Comparison of ENCODE assay signal across 9 cellular contexts in the genomic region with DNA sequence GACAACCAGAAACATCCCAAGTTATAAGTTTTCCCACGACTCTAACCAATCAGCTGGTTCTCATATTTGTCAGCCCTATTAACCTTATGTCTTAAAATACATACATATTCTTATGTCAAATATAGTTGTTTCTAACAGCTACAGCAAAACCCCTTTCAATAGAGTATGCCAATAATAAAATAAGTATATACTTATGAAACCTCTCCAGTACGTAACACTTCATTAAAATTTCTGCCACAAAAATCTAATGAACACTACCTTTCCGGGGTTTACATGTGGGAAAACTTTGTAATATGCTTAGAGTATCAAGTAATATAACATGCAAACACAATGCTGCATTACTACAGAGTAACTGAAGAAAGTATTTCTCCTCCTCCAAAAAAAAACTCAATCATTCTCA. TPM values are rescaled to one million over a fixed set of nuclear protein-coding genes. Genes with fewer than 3 reads are reported as not detected.
DNase-seq lines count a peak whose midpoint lies in the region; ATAC-seq, FAIRE-seq and TF ChIP-seq lines count a peak whose summit lies in the region.
"Had no signal": no experiment of that assay in that cellular context is flagged by ENCODE, and none has a peak within 500 bp of the region (broad histone marks: within the 10 kb centered on the region; RNA-seq: fewer than 3 reads in every experiment).

No MANE protein-coding gene starts in this region.

- H3K4me1 Mint-ChIP-seq in endothelial cell (ENCODE audit: unreplicated experiment), result peaks cover 35% of the 10 kb centered on the region

- peak overlapping the region; percentile 95 for H3K4me3 Mint-ChIP-seq in endothelial cell (ENCODE audit: unreplicated experiment)

- H3K36me3 ChIP-seq in BLaER1 treated with 17β-estradiol and CSF1 and Interleukin-3, amounts not matched to agents 10 nM and 100 nM, result peaks cover 0 to 11% (median 5%) of the 10 kb centered on the region in 11 experiments; a peak in 7 of 22 replicates
- peaks cover 0 to 5% of the 10 kb centered on the region in 2 donors for H3K36me3 ChIP-seq in neuronal stem cell (replicated peaks in 1 of 2; ENCODE audit: control insufficient read depth in 2 of 2, insufficient read depth in 2 of 2, low read length in 2 of 2)

- peak overlapping the region in 2 of 11 experiments; percentile 95; a peak in 1 of 22 replicates for H3K27ac ChIP-seq in BLaER1 treated with 17β-estradiol and CSF1 and Interleukin-3, amounts not matched to agents 10 nM and 100 nM
- H3K27ac ChIP-seq in neuronal stem cell (replicated peaks; ENCODE audit: low read length), result no peak overlapping the region

- no peaks in the 10 kb centered on the region for H3K27me3 ChIP-seq in BLaER1 treated with 17β-estradiol and CSF1 and Interleukin-3, amounts not matched to agents 10 nM and 100 nM
- no peaks in the 10 kb centered on the region for H3K27me3 ChIP-seq in neuronal stem cell (ENCODE audit: control insufficient read depth in 3 of 3, insufficient read depth in 3 of 3, low read depth in 1 of 3, low read length in 3 of 3)

- no peak overlapping the region for H3K14ac ChIP-seq in neuronal stem cell (ENCODE audit: low read length)

- H2BK120ac ChIP-seq in neuronal stem cell (ENCODE audit: low read depth, low read length), result no peak overlapping the region

- no CpG with 5 or more reads among the region's 3 CpGs for WGBS in neuronal stem cell (ENCODE audit: extremely low coverage in 2 of 2, insufficient read length in 2 of 2, insufficient replicate concordance in 1 of 2), 2 donors

- no peak overlapping the region for H3K27ac Mint-ChIP-seq in endothelial cell (ENCODE audit: unreplicated experiment)
- H3K27ac Mint-ChIP-seq: stimulated activated effector memory CD8-positive, alpha-beta T cell treated with anti-CD3 and anti-CD28 coated beads, Interleukin-12 subunit alpha, Interleukin-12 subunit beta, amount 100 ng/mL, for 72 hours had no signal

- H3K36me3 Mint-ChIP-seq in endothelial cell (ENCODE audit: low read depth, unreplicated experiment), result peaks cover 16% of the 10 kb centered on the region
- H3K36me3 Mint-ChIP-seq: stimulated activated effector memory CD8-positive, alpha-beta T cell treated with anti-CD3 and anti-CD28 coated beads, Interleukin-12 subunit alpha, Interleukin-12 subunit beta, amount 100 ng/mL, for 72 hours had no signal

- H2AK5ac ChIP-seq in neuronal stem cell (ENCODE audit: low read depth, low read length), result no peak overlapping the region

- no peaks in the 10 kb centered on the region for H3K9me3 Mint-ChIP-seq in endothelial cell (ENCODE audit: unreplicated experiment)
- H3K9me3 Mint-ChIP-seq: stimulated activated effector memory CD8-positive, alpha-beta T cell treated with anti-CD3 and anti-CD28 coated beads, Interleukin-12 subunit alpha, Interleukin-12 subunit beta, amount 100 ng/mL, for 72 hours had no signal

- peaks cover 8 to 27% (median 23%) of the 10 kb centered on the region in 10 experiments for H3K4me1 ChIP-seq in BLaER1 treated with 17β-estradiol and CSF1 and Interleukin-3, amounts not matched to agents 10 nM and 100 nM
- peaks cover 3 to 5% of the 10 kb centered on the region in 2 donors for H3K4me1 ChIP-seq in neuronal stem cell (ENCODE audit: control insufficient read depth in 2 of 2, insufficient read depth in 1 of 2, low read depth in 1 of 2, low read length in 2 of 2)

- TF ChIP-seq CTCF in NB4 (IDR thresholded peaks at IDR 0.05; ENCODE audit: low read depth, low read length), result no peak
- no peak for TF ChIP-seq CTCF in endothelial cell (IDR thresholded peaks at IDR 0.05; ENCODE audit: unreplicated experiment)

- FAIRE-seq in H54 (lab: Jason Lieb, UNC), result no peak

- H3K9me3 ChIP-seq in BLaER1 treated with 17β-estradiol and CSF1 and Interleukin-3, amounts not matched to agents 10 nM and 100 nM (replicated peaks in 1 of 11), result peaks cover 0 to 23% (median 14%) of the 10 kb centered on the region in 11 experiments; a peak in 12 of 22 replicates
- peaks cover 0 to 11% of the 10 kb centered on the region in 2 donors for H3K9me3 ChIP-seq in neuronal stem cell (replicated peaks in 1 of 2; ENCODE audit: control insufficient read depth in 2 of 2, insufficient read depth in 1 of 2, low read depth in 1 of 2, low read length in 2 of 2)

- no peak for TF ChIP-seq POLR2A in NB4 (IDR thresholded peaks at IDR 0.05; ENCODE audit: extremely low read depth, insufficient read length)
- no peak for TF ChIP-seq POLR2A in H54 (IDR thresholded peaks at IDR 0.05; ENCODE audit: low read depth, low read length)

- H3K4me2 ChIP-seq in BLaER1 treated with 17β-estradiol and CSF1 and Interleukin-3, amounts not matched to agents 10 nM and 100 nM, result peak overlapping the region; percentile 84 to 99 (median 93)
- H3K4me2 ChIP-seq in neuronal stem cell (ENCODE audit: insufficient read depth, low read length, poor library complexity, severe bottlenecking), result peak overlapping the region; percentile 26

- H3K4me3 ChIP-seq in BLaER1 treated with 17β-estradiol and CSF1 and Interleukin-3, amounts not matched to agents 10 nM and 100 nM, result peak overlapping the region; percentile 75 to 91 (median 85)
- H3K4me3 ChIP-seq in NB4 (ENCODE audit: low read depth, low read length) (peak overlapping the region; percentile 83), neuronal stem cell (ENCODE audit: low read length in 2 of 2) (peak overlapping the region in 1 of 2 donors; percentile 99)

- no peak overlapping the region for H2BK15ac ChIP-seq in neuronal stem cell (ENCODE audit: low read length)

- peak overlapping the region; percentile 94 to 99 (median 96); a peak in 18 of 22 replicates for H3K9ac ChIP-seq in BLaER1 treated with 17β-estradiol and CSF1 and Interleukin-3, amounts not matched to agents 10 nM and 100 nM
- H3K9ac ChIP-seq in neuronal stem cell (ENCODE audit: low read depth, low read length, poor library complexity), result no peak overlapping the region

- no peak overlapping the region for H2BK12ac ChIP-seq in neuronal stem cell (ENCODE audit: low read length)

- H4K20me1 ChIP-seq in BLaER1 treated with 17β-estradiol and CSF1 and Interleukin-3, amounts not matched to agents 10 nM and 100 nM, result peaks cover 0 to 53% (median 23%) of the 10 kb centered on the region in 11 experiments; a peak in 20 of 22 replicates

- no peak overlapping the region for H4K8ac ChIP-seq in neuronal stem cell (ENCODE audit: low read depth, low read length)

- H3K27me3 Mint-ChIP-seq in endothelial cell (ENCODE audit: unreplicated experiment), result no peaks in the 10 kb centered on the region

- H3K18ac ChIP-seq in neuronal stem cell (ENCODE audit: low read length), result no peak overlapping the region

- H4K91ac ChIP-seq in neuronal stem cell (ENCODE audit: low read depth, low read length, poor library complexity), result no peak overlapping the region

- H3K23ac ChIP-seq in neuronal stem cell (ENCODE audit: low read depth, low read length, poor library complexity), result no peak overlapping the region

- no peak overlapping the region for H3K4ac ChIP-seq in neuronal stem cell (ENCODE audit: low read length)

- ATAC-seq in HG03439 (IDR thresholded peaks at IDR 0.05; ENCODE audit: unreplicated experiment), result no peak
- ATAC-seq: stimulated activated effector memory CD8-positive, alpha-beta T cell treated with anti-CD3 and anti-CD28 coated beads, Interleukin-12 subunit alpha, Interleukin-12 subunit beta, amount 100 ng/mL, for 72 hours had no signal

- H3K79me1 ChIP-seq in neuronal stem cell (ENCODE audit: low read depth, low read length), result peaks cover 5% of the 10 kb centered on the region

- DNase-seq in NB4 (ENCODE audit: low read depth), result no peak
- no peak for DNase-seq in endothelial cell (ENCODE audit: low spot score)
- DNase-seq in neuronal stem cell (ENCODE audit: low spot score), result no peak
- no peak for DNase-seq in H54 (ENCODE audit: insufficient read length, low spot score)
- no peak for DNase-seq in DMS153 treated with DMSO at 0.1 percent for 48 hours (lab: John Stamatoyannopoulos, UW; ENCODE audit: unreplicated experiment)
- DNase-seq in islet precursor cell, result no peak

- H2AFZ ChIP-seq in neuronal stem cell (ENCODE audit: low read length), result no peak overlapping the region

- no peak overlapping the region for H2BK5ac ChIP-seq in neuronal stem cell (ENCODE audit: low read length)

RNA-seq across cellular contexts. Expression of a gene that starts 1.8 kb away (rescaled TPM):
- 82.9 TPM for total RNA-seq in endothelial cell (ENCODE audit: unreplicated experiment)
- 20.3 TPM for polyA plus RNA-seq in neuronal stem cell (2013, experiment 1 of 2)
- 20.1 TPM for polyA plus RNA-seq in neuronal stem cell (2013, experiment 2 of 2)
